1 cellular context compared by ENCODE assay signal in genomic region chr19:49450405-49450804, GRCh38.
TF ChIP-seq lines count a peak whose summit lies in the region.

No MANE protein-coding gene starts in this region.

TF ChIP-seq in GM23338, 12 proteins besides CTCF, POLR2A, EP300 and RAD21:
- TF ChIP-seq ZNF331 (CRISPR knock-in tag; IDR thresholded peaks at IDR 0.05; ENCODE audit: low read depth), result no peak
- no peak for TF ChIP-seq JUNB (IDR thresholded peaks at IDR 0.05; ENCODE audit: unreplicated experiment)
- TF ChIP-seq CREB1 (CRISPR knock-in tag; IDR thresholded peaks at IDR 0.05; ENCODE audit: low read depth), result no peak
- no peak for TF ChIP-seq REST (IDR thresholded peaks at IDR 0.05; ENCODE audit: unreplicated experiment)
- no peak for TF ChIP-seq ZNF114 (CRISPR knock-in tag; IDR thresholded peaks at IDR 0.05)
- no peak for TF ChIP-seq STAT1 (IDR thresholded peaks at IDR 0.05; ENCODE audit: unreplicated experiment)
- no peak for TF ChIP-seq EZH2phosphoT487 (IDR thresholded peaks at IDR 0.05; ENCODE audit: unreplicated experiment)
- TF ChIP-seq POLR2AphosphoS5 (IDR thresholded peaks at IDR 0.05; ENCODE audit: low read depth), result no peak
- no peak for TF ChIP-seq ETS1 (IDR thresholded peaks at IDR 0.05)
- TF ChIP-seq EZH2 (IDR thresholded peaks at IDR 0.05; ENCODE audit: low read depth, unreplicated experiment), result no peak
- TF ChIP-seq NANOG (IDR thresholded peaks at IDR 0.05; ENCODE audit: borderline replicate concordance), result no peak
- TF ChIP-seq ZNF462 (CRISPR knock-in tag; IDR thresholded peaks at IDR 0.05), result no peak
TF ChIP-seq in GM23338: peak in this region for 0.
